9 cellular contexts compared by ENCODE assay signal in genomic region chr1:6424000-6424565, GRCh38. TPM values are rescaled to one million over a fixed set of nuclear protein-coding genes. Genes with fewer than 3 reads are reported as not detected.
DNase-seq lines count a peak whose midpoint lies in the region; ATAC-seq and TF ChIP-seq lines count a peak whose summit lies in the region.
"Had no signal": no experiment of that assay in that cellular context is flagged by ENCODE, and none has a peak within 500 bp of the region (broad histone marks: within the 10 kb centered on the region; RNA-seq: fewer than 3 reads in every experiment).

No MANE protein-coding gene starts in this region.

- H3K27me3 Mint-ChIP-seq in brain = peaks cover 79% of the 10 kb centered on the region

- TF ChIP-seq POLR2A in gastrocnemius medialis (IDR thresholded peaks at IDR 0.05) = no peak

- intact Hi-C loops in gastrocnemius medialis (cut with DNase I; ENCODE audit: low total_unique reads) = no loop called here

- H2AFZ ChIP-seq in neural cell (ENCODE audit: low read depth, low read length) = no peak overlapping the region

- H3K79me2 ChIP-seq in neural cell (replicated peaks; ENCODE audit: insufficient read depth, low read length) = no peaks in the 10 kb centered on the region

- H3K36me3 Mint-ChIP-seq in brain = no peaks in the 10 kb centered on the region

- H3K4me3 Mint-ChIP-seq in brain = peak overlapping the region; percentile 12 to 74 (median 32)

- ATAC-seq in gastrocnemius medialis = no peak

- no peak for TF ChIP-seq EP300 in neural cell (conservative IDR thresholded peaks at IDR 0.05; ENCODE audit: poor library complexity, severe bottlenecking)

- DNase-seq in NCI-H345 (lab: John Stamatoyannopoulos, UW) = peak; percentile 20
- no peak for DNase-seq in NCI-H345 treated with DMSO at 0.1 percent for 48 hours (lab: John Stamatoyannopoulos, UW; ENCODE audit: unreplicated experiment)
- no peak for DNase-seq in gastrocnemius medialis
- no peak for DNase-seq in amniotic stem cell (lab: John Stamatoyannopoulos, UW)
- no peak for DNase-seq in MG63

- in situ Hi-C loops in gastrocnemius medialis (cut with MboI; ENCODE audit: low sequenced_read_pairs in 4 of 4) = loop anchor here in 1 of 4 donors (25.0 kb wide), 1 partner anchor 187 kb away; the partner anchor contains the start of genes HES3 and ICMT

- H3K9me3 ChIP-seq in HUES6 (ENCODE audit: control insufficient read depth, insufficient read depth, low read depth, low read length) = no peaks in the 10 kb centered on the region
- no peaks in the 10 kb centered on the region for H3K9me3 ChIP-seq in neural cell (ENCODE audit: low read length)
- H3K9me3 ChIP-seq in gastrocnemius medialis = no peaks in the 10 kb centered on the region
- no peaks in the 10 kb centered on the region for H3K9me3 ChIP-seq in MG63

- peaks cover 0 to 6% (median 0%) of the 10 kb centered on the region in 5 experiments for H3K9me3 Mint-ChIP-seq in brain

- H4K20me1 ChIP-seq in neural cell (ENCODE audit: insufficient read depth) = no peaks in the 10 kb centered on the region

- peak overlapping the region; percentile 37 for H3K4me3 ChIP-seq in HUES6 (ENCODE audit: low read depth, low read length)
- peak overlapping the region; percentile 34 for H3K4me3 ChIP-seq in neural cell (ENCODE audit: low read length)
- H3K4me3 ChIP-seq in gastrocnemius medialis = no peak overlapping the region
- H3K4me3 ChIP-seq in MG63 = no peak overlapping the region

- H3K9me2 ChIP-seq in neural cell (ENCODE audit: insufficient read depth, low read length) = no peaks in the 10 kb centered on the region

- H3K27me3 ChIP-seq in HUES6 (ENCODE audit: control insufficient read depth, insufficient read depth, low read length) (peaks cover 91% of the 10 kb centered on the region), neural cell (ENCODE audit: insufficient read depth, low read depth, low read length) (peaks cover 73% of the 10 kb centered on the region), gastrocnemius medialis (peaks cover 81 to 94% (median 93%) of the 10 kb centered on the region in 3 donors), MG63 (peaks cover 6% of the 10 kb centered on the region)

- no peak overlapping the region for H3K4me2 ChIP-seq in neural cell (ENCODE audit: low read length)

- peaks cover 15% of the 10 kb centered on the region for H3K4me1 ChIP-seq in HUES6 (ENCODE audit: control insufficient read depth, insufficient read depth, low read length)
- H3K4me1 ChIP-seq in gastrocnemius medialis = peaks cover 17 to 24% of the 10 kb centered on the region in 2 donors

- H3K27ac Mint-ChIP-seq in brain = no peak overlapping the region

- TF ChIP-seq CTCF in brain (conservative IDR thresholded peaks at IDR 0.05) (no peak), neural cell (IDR thresholded peaks at IDR 0.05; ENCODE audit: poor library complexity, severe bottlenecking) (no peak), gastrocnemius medialis (IDR thresholded peaks at IDR 0.05 in 4 of 5, conservative IDR thresholded peaks at IDR 0.05 in 1 of 5) (no peak)

- H3K36me3 ChIP-seq in HUES6 (ENCODE audit: control insufficient read depth, insufficient read depth, low read length) (no peaks in the 10 kb centered on the region), neural cell (ENCODE audit: insufficient read depth, low read length) (no peaks in the 10 kb centered on the region), gastrocnemius medialis (no peaks in the 10 kb centered on the region), MG63 (no peaks in the 10 kb centered on the region)

- H3K27ac ChIP-seq in HUES6 (ENCODE audit: low read depth, low read length) (no peak overlapping the region), neural cell (ENCODE audit: low read length) (no peak overlapping the region), gastrocnemius medialis (no peak overlapping the region)

- H3F3A ChIP-seq in neural cell (ENCODE audit: insufficient read depth, low read length, poor library complexity, severe bottlenecking) = no peaks in the 10 kb centered on the region

- no peak overlapping the region for H3K9ac ChIP-seq in HUES6 (ENCODE audit: low read length)
- H3K9ac ChIP-seq in neural cell (ENCODE audit: low read length) = no peak overlapping the region

- peaks cover 7% of the 10 kb centered on the region for H3K4me1 Mint-ChIP-seq in brain

- no peak for TF ChIP-seq RAD21 in neural cell (conservative IDR thresholded peaks at IDR 0.05)

TF ChIP-seq in neural cell, 6 proteins besides CTCF, POLR2A, EP300 and RAD21:
- TF ChIP-seq REST (IDR thresholded peaks at IDR 0.05; ENCODE audit: borderline replicate concordance) = no peak
- peak; percentile 8 for TF ChIP-seq EZH2 (IDR thresholded peaks at IDR 0.05; ENCODE audit: borderline replicate concordance, insufficient read depth, low read length, poor library complexity, severe bottlenecking)
TF ChIP-seq in neural cell: peak in this region for 1.

RNA-seq across cellular contexts. Expression of gene ESPN, which starts 0.5 kb away (rescaled TPM):
- polyA plus RNA-seq in brain (ENCODE audit: insufficient read depth, low read depth, low replicate concordance) = 23.7 TPM
- polyA plus RNA-seq in neural cell = not detected in 2 replicates
- polyA minus RNA-seq in neural cell = not detected in 2 replicates
- total RNA-seq in gastrocnemius medialis = under 1 TPM in 1 of 4 donors, not detected in 3; 0.41 TPM
- total RNA-seq in MG63 (2014; rRNA removed; shearing (Covaris generic); ENCODE audit: low replicate concordance) = not detected in 2 replicates

RNA-seq across cellular contexts. Expression of gene HES2, which starts 4.4 kb away (rescaled TPM):
- not detected for polyA plus RNA-seq in brain (ENCODE audit: insufficient read depth, low read depth, low replicate concordance)
- not detected in 2 replicates for polyA plus RNA-seq in neural cell
- polyA minus RNA-seq in neural cell = not detected in 2 replicates
- under 1 TPM in 1 of 4 donors, not detected in 3; 0.24 TPM for total RNA-seq in gastrocnemius medialis
- 0.59 TPM in 1 of 2 replicates, not detected in the other for total RNA-seq in MG63 (2014; rRNA removed; shearing (Covaris generic); ENCODE audit: low replicate concordance)
- total RNA-seq: left ventricle myocardium superior had no signal

RNA-seq across cellular contexts. Expression of gene ACOT7, which starts 30.5 kb away (rescaled TPM):
- polyA plus RNA-seq in brain (ENCODE audit: insufficient read depth, low read depth, low replicate concordance) (117 TPM), neural cell (101 TPM in 2 replicates)
- 60.1 and 74.8 TPM in 2 replicates for polyA minus RNA-seq in neural cell
- total RNA-seq in gastrocnemius medialis = 1 to 10 TPM; 1.3 to 5.8 (median 3.2) TPM
- 80.9 and 91.4 TPM in 2 replicates for total RNA-seq in MG63 (2014; rRNA removed; shearing (Covaris generic); ENCODE audit: low replicate concordance)

RNA-seq across cellular contexts. Expression of gene TNFRSF25, which starts 41.9 kb away (rescaled TPM):
- polyA plus RNA-seq in brain (ENCODE audit: insufficient read depth, low read depth, low replicate concordance) = 6.4 TPM
- 52.2 and 68.5 TPM in 2 replicates for polyA plus RNA-seq in neural cell
- 8.0 and 10.0 TPM in 2 replicates for polyA minus RNA-seq in neural cell
- total RNA-seq in gastrocnemius medialis = 1 to 10 TPM; 1.0 to 4.2 (median 2.7) TPM
- total RNA-seq in MG63 (2014; rRNA removed; shearing (Covaris generic); ENCODE audit: low replicate concordance) = 0.63 TPM in 1 of 2 replicates, not detected in the other

Comparison
In these comparisons a context has a peak if more than half of its experiments do, and no peak if none do; other contexts are left out.
1. H3K4me3 ChIP-seq: peak in HUES6 (single experiment) and neural cell (single experiment); none in gastrocnemius medialis (0 of 4) and MG63 (single experiment).
2. RNA of gene ACOT7, which starts 30.5 kb away (total RNA-seq): 80.9 to 91.4 TPM in MG63; 1.3 to 5.8 TPM in gastrocnemius medialis; every median in the first group is over 10 times any median in the second.